21 cellular contexts compared by ENCODE assay signal in genomic region chr12:121156365-121156764, GRCh38. TPM values are rescaled to one million over a fixed set of nuclear protein-coding genes. Genes with fewer than 3 reads are reported as not detected.
DNase-seq lines count a peak whose midpoint lies in the region; ATAC-seq, FAIRE-seq and TF ChIP-seq lines count a peak whose summit lies in the region.
"Had no signal": no experiment of that assay in that cellular context is flagged by ENCODE, and none has a peak within 500 bp of the region (broad histone marks: within the 10 kb centered on the region; RNA-seq: fewer than 3 reads in every experiment).

No MANE protein-coding gene starts in this region.

- H3K27me3 ChIP-seq in HepG2 (ENCODE audit: control insufficient read depth in 1 of 2, insufficient read depth in 2 of 2, low read length in 2 of 2), result peaks cover 0 to 23% of the 10 kb centered on the region in 2 experiments; a peak in 3 of 5 replicates
- H3K27me3 ChIP-seq in right lobe of liver, result no peaks in the 10 kb centered on the region
- no peaks in the 10 kb centered on the region for H3K27me3 ChIP-seq in H1 (replicated peaks in 1 of 4; ENCODE audit: control insufficient read depth in 3 of 4, extremely low read depth in 1 of 4, insufficient read depth in 3 of 4, low read length in 3 of 4)
- H3K27me3 ChIP-seq: BE2C had no signal

- no peak for TF ChIP-seq CTCF in HepG2 (CRISPR knock-in tag; IDR thresholded peaks at IDR 0.05)
- TF ChIP-seq CTCF in right lobe of liver (IDR thresholded peaks at IDR 0.05), result no peak
- no peak for TF ChIP-seq CTCF in H1 (IDR thresholded peaks at IDR 0.05; ENCODE audit: control extremely low read depth in 1 of 3, insufficient read depth in 1 of 3, low read depth in 1 of 3, low read length in 3 of 3)
- TF ChIP-seq CTCF in lower leg skin (IDR thresholded peaks at IDR 0.05), result no peak

- POLR2A ChIA-PET in HepG2 (lab: Yijun Ruan, JAX), result no interaction called here
- POLR2A ChIA-PET in H1 (lab: Charles Lee; ENCODE audit: partially characterized antibody), result no interaction called here

- no peak overlapping the region for H3K14ac ChIP-seq in H1 (ENCODE audit: insufficient read length)

- H3K56ac ChIP-seq in H1 (replicated peaks; ENCODE audit: insufficient read length, low read depth, low read length), result no peak overlapping the region

- no peak overlapping the region for H3K18ac ChIP-seq in H1 (ENCODE audit: extremely low read depth, low read length)

- H3K9me3 ChIP-seq in HepG2 (ENCODE audit: low read length), result no peaks in the 10 kb centered on the region
- H3K9me3 ChIP-seq in right lobe of liver, result no peaks in the 10 kb centered on the region
- H3K9me3 ChIP-seq in H1 (ENCODE audit: insufficient read depth in 2 of 2, low read depth in 1 of 2, low read length in 1 of 2), result no peaks in the 10 kb centered on the region
- H3K9me3 ChIP-seq: BE2C had no signal

- TF ChIP-seq EP300 in HepG2 (IDR thresholded peaks at IDR 0.05; ENCODE audit: low read depth in 2 of 2, low read length in 2 of 2) (no peak), HepG2 (CRISPR knock-in tag; IDR thresholded peaks at IDR 0.05; ENCODE audit: borderline replicate concordance) (no peak), H1 (IDR thresholded peaks at IDR 0.05; ENCODE audit: borderline replicate concordance in 1 of 2, low read depth in 2 of 2, low read length in 2 of 2) (no peak)

- no peak overlapping the region for H2BK20ac ChIP-seq in H1 (ENCODE audit: low read length)

- BruUV-seq in HepG2 (replicated peaks; lab: Mats Ljungman, UMichigan), result no TSS peak

- H3K4me1 ChIP-seq in HepG2 (ENCODE audit: insufficient read depth, low read length), result no peaks in the 10 kb centered on the region
- H3K4me1 ChIP-seq in right lobe of liver, result no peaks in the 10 kb centered on the region
- peaks cover 0 to 2% (median 0%) of the 10 kb centered on the region in 4 experiments; a peak in 2 of 7 replicates for H3K4me1 ChIP-seq in H1 (replicated peaks in 1 of 4; ENCODE audit: control insufficient read depth in 3 of 4, insufficient read depth in 4 of 4, low read length in 3 of 4)
- H3K4me1 ChIP-seq: BE2C had no signal

- H3K23me2 ChIP-seq in H1 (ENCODE audit: low read depth, low read length), result no peaks in the 10 kb centered on the region

- H3K4me2 ChIP-seq in HepG2 (ENCODE audit: low read depth, low read length), result no peak overlapping the region
- H3K4me2 ChIP-seq in H1 (ENCODE audit: insufficient read depth in 1 of 2, low read depth in 2 of 2, low read length in 2 of 2), result no peak overlapping the region

- H4K20me1 ChIP-seq in HepG2 (ENCODE audit: insufficient read depth, low read length) (no peaks in the 10 kb centered on the region), H1 (replicated peaks in 1 of 2; ENCODE audit: control insufficient read depth in 1 of 2, insufficient read depth in 2 of 2, low read length in 2 of 2) (no peaks in the 10 kb centered on the region)

- H3K79me2 ChIP-seq in HepG2 (ENCODE audit: insufficient read depth, low read length), result no peaks in the 10 kb centered on the region
- H3K79me2 ChIP-seq in H1 (ENCODE audit: control insufficient read depth in 1 of 2, insufficient read depth in 2 of 2, low read length in 2 of 2), result no peaks in the 10 kb centered on the region

- H3K9ac ChIP-seq in HepG2 (ENCODE audit: insufficient read depth, low read depth, low read length) (no peak overlapping the region), H1 (replicated peaks in 1 of 4; ENCODE audit: extremely low read depth in 1 of 4, low read depth in 3 of 4, low read length in 3 of 4) (no peak overlapping the region)

- H3K23ac ChIP-seq in H1 (ENCODE audit: insufficient read length), result no peak overlapping the region

- TF ChIP-seq POLR2A in HepG2 (IDR thresholded peaks at IDR 0.05; ENCODE audit: insufficient read depth in 1 of 2, low read depth in 2 of 2, low read length in 2 of 2) (no peak), right lobe of liver (IDR thresholded peaks at IDR 0.05) (no peak), H1 (IDR thresholded peaks at IDR 0.05; ENCODE audit: control extremely low read depth in 1 of 2, low read depth in 2 of 2, low read length in 2 of 2) (no peak), lower leg skin (IDR thresholded peaks at IDR 0.05) (no peak)

- in situ Hi-C loops in HepG2 (cut with HindIII; ENCODE audit: extremely low pct_ligation_motif_present, low pct_unique_long_range_greater_than_20kb) (no loop called here), ACHN (cut with HindIII; ENCODE audit: low pct_ligation_motif_present, low pct_unique_long_range_greater_than_20kb, low sequenced_read_pairs) (no loop called here)

- CTCF ChIA-PET in HepG2 (lab: Yijun Ruan, JAX; ENCODE audit: low intra/inter-chr PET ratio, low total read pairs) (no interaction called here), H1 (lab: Charles Lee; ENCODE audit: partially characterized antibody) (interaction anchor here (1.1 kb wide), 1 partner anchor 74 kb away, joined by 3 read pairs; no protein-coding TSS in a partner anchor)

- H3K36me3 ChIP-seq in HepG2 (replicated peaks in 1 of 2; ENCODE audit: control insufficient read depth in 1 of 2, insufficient read depth in 2 of 2, low read length in 2 of 2) (no peaks in the 10 kb centered on the region), right lobe of liver (no peaks in the 10 kb centered on the region), H1 (ENCODE audit: control insufficient read depth in 2 of 4, insufficient read depth in 4 of 4, low read length in 3 of 4) (no peaks in the 10 kb centered on the region)
- H3K36me3 ChIP-seq: BE2C had no signal

- H4K91ac ChIP-seq in H1 (replicated peaks; ENCODE audit: insufficient read length, low read length), result peak overlapping the region; percentile 34

- TF ChIP-seq RAD21 in HepG2 (CRISPR knock-in tag; IDR thresholded peaks at IDR 0.05) (no peak), H1 (IDR thresholded peaks at IDR 0.05 in 1 of 2, conservative IDR thresholded peaks at IDR 0.05 in 1 of 2; ENCODE audit: low read depth in 2 of 2, low read length in 2 of 2) (no peak)

- WGBS in HepG2 (ENCODE audit: low lambda C conversion rate), result 49% methylated on average over 5 of the region's 5 CpGs
- 98% methylated on average over 4 of the region's 5 CpGs for WGBS in right lobe of liver (ENCODE audit: insufficient coverage, low coverage, low lambda C conversion rate, missing lambda C conversion rate)
- WGBS in H1 (ENCODE audit: extremely low coverage in 1 of 2, insufficient coverage in 1 of 2, insufficient read length in 1 of 2, insufficient replicate concordance in 2 of 2, low coverage in 1 of 2, low lambda C conversion rate in 2 of 2, missing lambda C conversion rate in 1 of 2), 2 experiments, result 83% methylated on average over 5 of the region's 5 CpGs; no CpG with 5 or more reads in 1 of the 2 experiments
- 88 to 92% methylated on average over 5 of the region's 5 CpGs for WGBS in lower leg skin, 2 donors

- peak overlapping the region; percentile 71 for H3K4ac ChIP-seq in H1 (replicated peaks; ENCODE audit: insufficient read length, low read depth, low read length)

- H2AFZ ChIP-seq in HepG2 (ENCODE audit: low read length) (no peak overlapping the region), H1 (ENCODE audit: low read length) (no peak overlapping the region)

- H2BK120ac ChIP-seq in H1 (replicated peaks; ENCODE audit: low read depth, low read length), result no peak overlapping the region

- DNase-seq in HepG2 (ENCODE audit: low spot score) (no peak), right lobe of liver (no peak), H1 (ENCODE audit: low read depth in 1 of 2, low spot score in 2 of 2) (no peak), ACHN (no peak), lower leg skin (ENCODE audit: low spot score in 2 of 2) (no peak), medulla oblongata (ENCODE audit: extremely low spot score) (no peak)
- DNase-seq: BE2C; CD4-positive, CD25-positive, alpha-beta regulatory T cell; CD8-positive, alpha-beta memory T cell; COR-L47; DMS 273 treated with DMSO at 0.1 percent for 48 hours; DMS53; DND-41; EL; HCEC 1CT; IMR-90; KBM-7 had no signal

- H3K4me3 ChIP-seq in HepG2 (replicated peaks in 1 of 3; ENCODE audit: insufficient read depth in 1 of 3, low read depth in 2 of 3, low read length in 3 of 3), result no peak overlapping the region
- no peak overlapping the region for H3K4me3 ChIP-seq in right lobe of liver
- H3K4me3 ChIP-seq in H1 (ENCODE audit: extremely low read depth in 1 of 4, insufficient read depth in 2 of 4, low read depth in 3 of 4, low read length in 4 of 4), result no peak overlapping the region
- no peak overlapping the region for H3K4me3 ChIP-seq in lower leg skin (ENCODE audit: low read depth, poor library complexity, severe bottlenecking)

- no peak overlapping the region for H2BK12ac ChIP-seq in H1 (ENCODE audit: low read depth, low read length)

- no peak overlapping the region for H2AK5ac ChIP-seq in H1 (ENCODE audit: low read depth, low read length)

- intact Hi-C loops in HepG2 (cut with micrococcal nuclease; ENCODE audit: unreplicated experiment) (no loop called here), right lobe of liver (cut with DNase I) (no loop called here), lower leg skin (cut with DNase I; ENCODE audit: low total_unique reads) (no loop called here)

- no peaks in the 10 kb centered on the region for H3K79me1 ChIP-seq in H1 (ENCODE audit: low read depth, low read length)

- no peak overlapping the region for H2BK15ac ChIP-seq in H1 (ENCODE audit: low read length)

- H3K27ac ChIP-seq in HepG2 (ENCODE audit: extremely low read length, insufficient read depth, low read length) (no peak overlapping the region), right lobe of liver (no peak overlapping the region), angular gyrus (ENCODE audit: low read depth, low read length) (peak overlapping the region; percentile 82), H1 (ENCODE audit: low read depth, low read length) (no peak overlapping the region)

- H2BK5ac ChIP-seq in H1 (ENCODE audit: low read depth, low read length), result no peak overlapping the region

- FAIRE-seq in HepG2 (lab: Jason Lieb, UNC), result no peak
- no peak for FAIRE-seq in H1 (lab: Jason Lieb, UNC)
- FAIRE-seq: G401.6, GM12891 had no signal

- H4K8ac ChIP-seq in H1 (ENCODE audit: extremely low read depth, insufficient read depth, low read length), result no peak overlapping the region

- ATAC-seq in HepG2 (no peak), right lobe of liver (no peak)

- H4K5ac ChIP-seq in H1 (ENCODE audit: insufficient read length, low read depth, low read length), result no peak overlapping the region

RNA-seq across cellular contexts. Expression of gene P2RX7, which starts 23.7 kb away (rescaled TPM):
- total RNA-seq in HepG2 (2016; rRNA removed; fragmentation: Illumina TruSeq; extraction: Trizol) (0.13 TPM in 1 of 2 replicates, not detected in the other), right lobe of liver (10 to 100 TPM in 1 of 6 experiments, 1 to 10 TPM in 5; 2.5 to 11.4 (median 3.4) TPM), lower leg skin (10 to 100 TPM in 3 of 4 donors, 1 to 10 TPM in 1; 9.8 to 38.6 (median 24.4) TPM)
- total RNA-seq in HepG2 (2016; cell fraction: cytosol; rRNA removed; fragmentation: Illumina TruSeq; extraction: Trizol; ENCODE audit: low read depth), result not detected in 2 replicates
- total RNA-seq in HepG2 (2016; cell fraction: insoluble cytoplasmic fraction; rRNA removed; fragmentation: Illumina TruSeq; extraction: Trizol), result 0.03 TPM in 1 of 2 replicates, not detected in the other
- not detected in 2 replicates for total RNA-seq in HepG2 (2016; cell fraction: membrane; rRNA removed; fragmentation: Illumina TruSeq; extraction: Trizol)
- total RNA-seq in HepG2 (2016; cell fraction: nucleus; rRNA removed; fragmentation: Illumina TruSeq; extraction: Trizol), result not detected in 2 replicates
- polyA plus RNA-seq in HepG2 (2011; rRNA removed) (0.56 and 0.73 TPM in 2 replicates), H1 (2011; rRNA removed) (0.16 and 0.38 TPM in 2 replicates)
- polyA plus RNA-seq in HepG2 (2011; cell fraction: cytosol; rRNA removed), result 0.18 and 0.19 TPM in 2 replicates
- polyA plus RNA-seq in HepG2 (2011; cell fraction: nucleus; rRNA removed), result 1.1 and 1.7 TPM in 2 replicates
- polyA plus RNA-seq in HepG2 (2012), result 0.76 and 1.1 TPM in 2 replicates
- polyA plus RNA-seq in HepG2 (2016; cell fraction: cytosol; fragmentation: Illumina TruSeq; extraction: Trizol; ENCODE audit: low read depth), result not detected in 2 replicates
- not detected in 2 replicates for polyA plus RNA-seq in HepG2 (2016; cell fraction: insoluble cytoplasmic fraction; fragmentation: Illumina TruSeq; extraction: Trizol; ENCODE audit: low read depth)
- polyA plus RNA-seq in HepG2 (2016; cell fraction: membrane; fragmentation: Illumina TruSeq; extraction: Trizol; ENCODE audit: low read depth), result not detected in 2 replicates
- not detected in 2 replicates for polyA plus RNA-seq in HepG2 (2016; cell fraction: nucleus; fragmentation: Illumina TruSeq; extraction: Trizol; ENCODE audit: insufficient read depth, low read depth)
- 0.38 TPM in 1 of 2 replicates, not detected in the other for polyA minus RNA-seq in HepG2 (2011; rRNA and poly(A)+ RNA removed; ENCODE audit: low replicate concordance)
- polyA minus RNA-seq in HepG2 (2011; cell fraction: cytosol; rRNA and poly(A)+ RNA removed), result 0.40 TPM in 1 of 2 replicates, not detected in the other
- polyA minus RNA-seq in HepG2 (2011; cell fraction: nucleus; rRNA and poly(A)+ RNA removed), result 0.64 and 1.9 TPM in 2 replicates
- total RNA-seq in H1 (2021; fragmentation: NEBNext Ultra II Directional; extraction: Animal tissue kit (Norgen Biotek cat#: 25700)), result 0.42 and 0.56 TPM in 2 replicates
- polyA plus RNA-seq in H1 (2011; cell fraction: cytosol; rRNA removed), result 0.23 TPM
- 0.19 TPM for polyA plus RNA-seq in H1 (2011; cell fraction: nucleus; rRNA removed)
- polyA plus RNA-seq in H1 (2012, experiment 1 of 2), result 0.19 to 0.64 TPM (median 0.37 TPM) in 4 replicates
- polyA plus RNA-seq in H1 (2012, experiment 2 of 2), result 0.17 TPM
- polyA plus RNA-seq in H1 (2013, experiment 1 of 2), result 0.36 TPM
- polyA plus RNA-seq in H1 (2013, experiment 2 of 2), result 0.24 TPM
- polyA minus RNA-seq in H1 (2011; rRNA and poly(A)+ RNA removed), result 0.39 and 0.41 TPM in 2 replicates
- polyA minus RNA-seq in H1 (2011; cell fraction: cytosol; rRNA and poly(A)+ RNA removed), result not detected
- polyA minus RNA-seq in H1 (2011; cell fraction: nucleus; rRNA and poly(A)+ RNA removed), result 0.40 TPM
- total RNA-seq: HT-29 had no signal

RNA-seq across cellular contexts. Expression of gene P2RX4, which starts 53.6 kb away (rescaled TPM):
- 9.5 and 13.8 TPM in 2 replicates for total RNA-seq in HepG2 (2016; rRNA removed; fragmentation: Illumina TruSeq; extraction: Trizol)
- total RNA-seq in HepG2 (2016; cell fraction: cytosol; rRNA removed; fragmentation: Illumina TruSeq; extraction: Trizol; ENCODE audit: low read depth), result 10.0 and 12.3 TPM in 2 replicates
- total RNA-seq in HepG2 (2016; cell fraction: insoluble cytoplasmic fraction; rRNA removed; fragmentation: Illumina TruSeq; extraction: Trizol), result 8.9 and 14.2 TPM in 2 replicates
- 9.6 and 14.1 TPM in 2 replicates for total RNA-seq in HepG2 (2016; cell fraction: membrane; rRNA removed; fragmentation: Illumina TruSeq; extraction: Trizol)
- 15.1 and 21.0 TPM in 2 replicates for total RNA-seq in HepG2 (2016; cell fraction: nucleus; rRNA removed; fragmentation: Illumina TruSeq; extraction: Trizol)
- 30.8 and 40.8 TPM in 2 replicates for polyA plus RNA-seq in HepG2 (2011; rRNA removed)
- 48.0 and 49.3 TPM in 2 replicates for polyA plus RNA-seq in HepG2 (2011; cell fraction: cytosol; rRNA removed)
- polyA plus RNA-seq in HepG2 (2011; cell fraction: nucleus; rRNA removed), result 46.2 and 52.0 TPM in 2 replicates
- 14.9 and 23.1 TPM in 2 replicates for polyA plus RNA-seq in HepG2 (2012)
- polyA plus RNA-seq in HepG2 (2016; cell fraction: cytosol; fragmentation: Illumina TruSeq; extraction: Trizol; ENCODE audit: low read depth), result 11.3 and 12.5 TPM in 2 replicates
- 9.2 and 9.3 TPM in 2 replicates for polyA plus RNA-seq in HepG2 (2016; cell fraction: insoluble cytoplasmic fraction; fragmentation: Illumina TruSeq; extraction: Trizol; ENCODE audit: low read depth)
- 10.7 and 12.6 TPM in 2 replicates for polyA plus RNA-seq in HepG2 (2016; cell fraction: membrane; fragmentation: Illumina TruSeq; extraction: Trizol; ENCODE audit: low read depth)
- 24.7 and 29.5 TPM in 2 replicates for polyA plus RNA-seq in HepG2 (2016; cell fraction: nucleus; fragmentation: Illumina TruSeq; extraction: Trizol; ENCODE audit: insufficient read depth, low read depth)
- polyA minus RNA-seq in HepG2 (2011; rRNA and poly(A)+ RNA removed; ENCODE audit: low replicate concordance), result 7.1 and 38.6 TPM in 2 replicates
- 14.3 and 14.6 TPM in 2 replicates for polyA minus RNA-seq in HepG2 (2011; cell fraction: cytosol; rRNA and poly(A)+ RNA removed)
- polyA minus RNA-seq in HepG2 (2011; cell fraction: nucleus; rRNA and poly(A)+ RNA removed), result 19.2 and 26.5 TPM in 2 replicates
- total RNA-seq in right lobe of liver, result 10 to 100 TPM; 11.5 to 79.7 (median 21.9) TPM
- 7.1 and 9.5 TPM in 2 replicates for total RNA-seq in H1 (2021; fragmentation: NEBNext Ultra II Directional; extraction: Animal tissue kit (Norgen Biotek cat#: 25700))
- 12.2 and 21.4 TPM in 2 replicates for polyA plus RNA-seq in H1 (2011; rRNA removed)
- polyA plus RNA-seq in H1 (2011; cell fraction: cytosol; rRNA removed), result 13.8 TPM
- 22.4 TPM for polyA plus RNA-seq in H1 (2011; cell fraction: nucleus; rRNA removed)
- polyA plus RNA-seq in H1 (2012, experiment 1 of 2), result 4.5 to 12.1 TPM (median 9.5 TPM) in 4 replicates
- 6.1 TPM for polyA plus RNA-seq in H1 (2012, experiment 2 of 2)
- polyA plus RNA-seq in H1 (2013, experiment 1 of 2), result 7.9 TPM
- polyA plus RNA-seq in H1 (2013, experiment 2 of 2), result 9.9 TPM
- 16.2 and 17.6 TPM in 2 replicates for polyA minus RNA-seq in H1 (2011; rRNA and poly(A)+ RNA removed)
- polyA minus RNA-seq in H1 (2011; cell fraction: cytosol; rRNA and poly(A)+ RNA removed), result 5.0 TPM
- 10.2 TPM for polyA minus RNA-seq in H1 (2011; cell fraction: nucleus; rRNA and poly(A)+ RNA removed)
- 10 to 100 TPM; 19.4 to 38.0 (median 24.2) TPM for total RNA-seq in lower leg skin

Comparison
In these comparisons a context has a peak if more than half of its experiments do, and no peak if none do; other contexts are left out.
1. Of the 41 proteins assayed by ChIP-seq in both HepG2 and H1: peak only in HepG2: none; only in H1: KDM1A; in both: none; in neither: 40.